ENCODE assay signal across 9 cellular contexts in genomic region chr6:154302111-154302752, GRCh38. TPM values are rescaled to one million over a fixed set of nuclear protein-coding genes. Genes with fewer than 3 reads are reported as not detected.
DNase-seq lines count a peak whose midpoint lies in the region; ATAC-seq, FAIRE-seq and TF ChIP-seq lines count a peak whose summit lies in the region.
"Had no signal": no experiment of that assay in that cellular context is flagged by ENCODE, and none has a peak within 500 bp of the region (broad histone marks: within the 10 kb centered on the region; RNA-seq: fewer than 3 reads in every experiment).

No MANE protein-coding gene starts in this region.

- no peaks in the 10 kb centered on the region for H3K9me2 ChIP-seq in MM.1S (replicated peaks; ENCODE audit: insufficient read depth, low read length)

- no peak overlapping the region for H3K9ac ChIP-seq in MM.1S (ENCODE audit: low read length)

- ATAC-seq in activated T-cell treated with anti-CD3 and anti-CD28 coated beads, Interleukin-2, amount 50 U/mL, for 72 hours (replicated peaks in 1 of 2): peak; percentile 95

- TF ChIP-seq CTCF in HFFc6 (IDR thresholded peaks at IDR 0.05) (no peak), MM.1S (IDR thresholded peaks at IDR 0.05; ENCODE audit: low read length) (no peak), tibial nerve (IDR thresholded peaks at IDR 0.05) (no peak)

- TF ChIP-seq EP300 in tibial nerve (IDR thresholded peaks at IDR 0.05): peak in 1 of 2 donors; percentile 47

- no peak overlapping the region for H2AFZ ChIP-seq in MM.1S (ENCODE audit: low read length)

- no peaks in the 10 kb centered on the region for H3K9me3 Mint-ChIP-seq in activated T-cell treated with anti-CD3 and anti-CD28 coated beads, Interleukin-2, amount 50 U/mL, for 72 hours
- H3K9me3 Mint-ChIP-seq in activated T-cell treated with anti-CD3 and anti-CD28 coated beads, Interleukin-2, amount 50 U/mL, for 24 hours: no peaks in the 10 kb centered on the region
- H3K9me3 Mint-ChIP-seq in HFFc6: no peaks in the 10 kb centered on the region

- no peaks in the 10 kb centered on the region for H3K27me3 ChIP-seq in MM.1S (replicated peaks; ENCODE audit: insufficient read depth, low read length)
- no peaks in the 10 kb centered on the region for H3K27me3 ChIP-seq in small intestine (ENCODE audit: control insufficient read depth in 2 of 2, insufficient read depth in 2 of 2, low read length in 2 of 2)
- H3K27me3 ChIP-seq in tibial nerve: no peaks in the 10 kb centered on the region
- H3K27me3 ChIP-seq: pancreas had no signal

- H3K9me3 ChIP-seq in MM.1S (replicated peaks; ENCODE audit: insufficient read depth, low read length) (no peaks in the 10 kb centered on the region), small intestine (ENCODE audit: control insufficient read depth, low read depth) (no peaks in the 10 kb centered on the region), tibial nerve (no peaks in the 10 kb centered on the region)
- H3K9me3 ChIP-seq: pancreas had no signal

- H3K36me3 Mint-ChIP-seq in activated T-cell treated with anti-CD3 and anti-CD28 coated beads, Interleukin-2, amount 50 U/mL, for 72 hours (ENCODE audit: insufficient read depth in 2 of 2): peaks cover 0 to 1% of the 10 kb centered on the region in 2 donors
- H3K36me3 Mint-ChIP-seq in activated T-cell treated with anti-CD3 and anti-CD28 coated beads, Interleukin-2, amount 50 U/mL, for 24 hours (ENCODE audit: low read depth): no peaks in the 10 kb centered on the region
- peaks cover 2% of the 10 kb centered on the region for H3K36me3 Mint-ChIP-seq in HFFc6 (ENCODE audit: low read depth)

- H3K4me1 ChIP-seq in MM.1S (ENCODE audit: low read length) (no peaks in the 10 kb centered on the region), small intestine (ENCODE audit: control insufficient read depth in 2 of 2, insufficient read depth in 1 of 2, low read depth in 1 of 2, low read length in 1 of 2) (no peaks in the 10 kb centered on the region), tibial nerve (peaks cover 0 to 31% (median 6%) of the 10 kb centered on the region in 4 donors)

- H3K36me3 ChIP-seq in MM.1S (replicated peaks; ENCODE audit: insufficient read depth, low read length): no peaks in the 10 kb centered on the region
- H3K36me3 ChIP-seq in small intestine (ENCODE audit: control insufficient read depth in 2 of 2, insufficient read depth in 2 of 2, low read length in 2 of 2): no peaks in the 10 kb centered on the region
- H3K36me3 ChIP-seq in tibial nerve: no peaks in the 10 kb centered on the region
- H3K36me3 ChIP-seq: pancreas had no signal

- H3K27me3 Mint-ChIP-seq in activated T-cell treated with anti-CD3 and anti-CD28 coated beads, Interleukin-2, amount 50 U/mL, for 72 hours (ENCODE audit: low read depth): peaks cover 33% of the 10 kb centered on the region
- peaks cover 8% of the 10 kb centered on the region for H3K27me3 Mint-ChIP-seq in activated T-cell treated with anti-CD3 and anti-CD28 coated beads, Interleukin-2, amount 50 U/mL, for 24 hours
- H3K27me3 Mint-ChIP-seq in HFFc6 (ENCODE audit: insufficient read depth): peaks cover 2% of the 10 kb centered on the region

- H3K4me2 ChIP-seq in MM.1S (ENCODE audit: low read depth, low read length): no peak overlapping the region

- no peaks in the 10 kb centered on the region for H3K79me2 ChIP-seq in MM.1S (ENCODE audit: low read length)

- H4K20me1 ChIP-seq in MM.1S (ENCODE audit: insufficient read depth, low read length): no peaks in the 10 kb centered on the region

- DNase-seq in activated T-cell treated with anti-CD3 and anti-CD28 coated beads, Interleukin-2, amount 50 U/mL, for 72 hours: peak; percentile 28 to 45
- no peak for DNase-seq in activated T-cell treated with anti-CD3 and anti-CD28 coated beads, Interleukin-2, amount 50 U/mL, for 24 hours
- DNase-seq in HFFc6 (peak; percentile 77), MM.1S (peak; percentile 52), astrocyte of the hippocampus (ENCODE audit: low read depth, low spot score) (peak; percentile 87), small intestine (peak; percentile 26), tibial nerve (ENCODE audit: low spot score in 2 of 2) (no peak), NCI-H2029 treated with DMSO at 0.1 percent for 48 hours (lab: John Stamatoyannopoulos, UW) (no peak)
- DNase-seq: pancreas had no signal

- H3K27ac ChIP-seq in MM.1S (ENCODE audit: low read length): no peak overlapping the region
- H3K27ac ChIP-seq in small intestine (ENCODE audit: low read depth in 1 of 2, low read length in 1 of 2): no peak overlapping the region
- peak overlapping the region in 1 of 4 donors; percentile 1 for H3K27ac ChIP-seq in tibial nerve
- H3K27ac ChIP-seq: pancreas had no signal

- TF ChIP-seq POLR2A in tibial nerve (IDR thresholded peaks at IDR 0.05): no peak

- H3K4me1 Mint-ChIP-seq in activated T-cell treated with anti-CD3 and anti-CD28 coated beads, Interleukin-2, amount 50 U/mL, for 72 hours (ENCODE audit: low read depth): peaks cover 19% of the 10 kb centered on the region
- peaks cover 21% of the 10 kb centered on the region for H3K4me1 Mint-ChIP-seq in activated T-cell treated with anti-CD3 and anti-CD28 coated beads, Interleukin-2, amount 50 U/mL, for 24 hours (ENCODE audit: low read depth)
- peaks cover 53% of the 10 kb centered on the region for H3K4me1 Mint-ChIP-seq in HFFc6 (ENCODE audit: low read depth)

- FAIRE-seq in small intestine (lab: Jason Lieb, UNC): no peak
- FAIRE-seq: pancreas had no signal

- H3K4me3 ChIP-seq in MM.1S (ENCODE audit: low read length) (no peak overlapping the region), small intestine (ENCODE audit: low read depth in 1 of 2, low read length in 2 of 2) (no peak overlapping the region), tibial nerve (no peak overlapping the region)
- H3K4me3 ChIP-seq: pancreas had no signal

- no peaks in the 10 kb centered on the region for H3F3A ChIP-seq in MM.1S (ENCODE audit: insufficient read depth, low read length)

- no peak overlapping the region for H3K27ac Mint-ChIP-seq in activated T-cell treated with anti-CD3 and anti-CD28 coated beads, Interleukin-2, amount 50 U/mL, for 72 hours
- no peak overlapping the region for H3K27ac Mint-ChIP-seq in activated T-cell treated with anti-CD3 and anti-CD28 coated beads, Interleukin-2, amount 50 U/mL, for 24 hours
- peak overlapping the region; percentile 72 for H3K27ac Mint-ChIP-seq in HFFc6

- H3K4me3 Mint-ChIP-seq in activated T-cell treated with anti-CD3 and anti-CD28 coated beads, Interleukin-2, amount 50 U/mL, for 72 hours: no peak overlapping the region
- H3K4me3 Mint-ChIP-seq in activated T-cell treated with anti-CD3 and anti-CD28 coated beads, Interleukin-2, amount 50 U/mL, for 24 hours: no peak overlapping the region
- H3K4me3 Mint-ChIP-seq in HFFc6: peak overlapping the region; percentile 53; the same call in 1 of the 2 replicates

- 76 to 91% (median 76%) methylated on average over 7 of the region's 7 CpGs for WGBS in small intestine, 3 donors
- WGBS in tibial nerve, 2 donors: 72 to 86% methylated on average over 7 of the region's 7 CpGs

RNA-seq across cellular contexts. Expression of gene IPCEF1, which starts 54.4 kb away (rescaled TPM):
- 10 to 100 TPM; 17.6 to 20.4 TPM for total RNA-seq in activated T-cell treated with anti-CD3 and anti-CD28 coated beads, Interleukin-2, amount 50 U/mL, for 72 hours
- under 1 TPM in 1 of 6 experiments, not detected in 5; 0.31 TPM for total RNA-seq in HFFc6 (2021; fragmentation: NEBNext Ultra II Directional; extraction: Animal tissue kit (Norgen Biotek cat#: 25700))
- under 1 TPM; 0.45 to 0.81 (median 0.76) TPM for polyA plus RNA-seq in small intestine
- 1 to 10 TPM in 3 of 4 donors, under 1 TPM in 1; 0.63 to 5.3 (median 1.9) TPM for total RNA-seq in tibial nerve

Comparison
In these comparisons a context has a peak if more than half of its experiments do, and no peak if none do; other contexts are left out.
1. DNase-seq: peak in activated T-cell treated with anti-CD3 and anti-CD28 coated beads, Interleukin-2, amount 50 U/mL, for 72 hours (2 of 2), HFFc6 (single experiment), MM.1S (single experiment), astrocyte of the hippocampus (single experiment) and small intestine (single experiment); none in activated T-cell treated with anti-CD3 and anti-CD28 coated beads, Interleukin-2, amount 50 U/mL, for 24 hours (single experiment), tibial nerve (0 of 2) and NCI-H2029 treated with DMSO at 0.1 percent for 48 hours (single experiment).